In genomic region chr19:44845612-44846454, GRCh38 we compare ENCODE assay signal across 8 cellular contexts. TPM values are rescaled to one million over a fixed set of nuclear protein-coding genes. Genes with fewer than 3 reads are reported as not detected.
DNase-seq lines count a peak whose midpoint lies in the region; ATAC-seq lines count a peak whose summit lies in the region.

Gene NECTIN2, plus strand, starts transcription at chr19:44846297. Its CDS starts 229 bp downstream, at chr19:44846526.

- no peak for ATAC-seq in GM21447 (IDR thresholded peaks at IDR 0.05; ENCODE audit: unreplicated experiment)

- peak; percentile 86 for DNase-seq in DMS114 treated with DMSO at 0.1 percent for 48 hours (lab: John Stamatoyannopoulos, UW; ENCODE audit: unreplicated experiment)
- peak; percentile 93 for DNase-seq in HS-5 (ENCODE audit: low read depth)
- DNase-seq in NOMO-1 (lab: John Stamatoyannopoulos, UW; ENCODE audit: unreplicated experiment in 2 of 2): peak; percentile 93
- DNase-seq in activated CD8-positive, alpha-beta memory T cell treated with anti-CD3 and anti-CD28 coated beads for 24 hours: peak; percentile 91
- DNase-seq in effector CD8-positive, alpha-beta T cell (lab: John Stamatoyannopoulos, UW): peak; percentile 61
- peak; percentile 99 for DNase-seq in lung microvascular endothelial cell (ENCODE audit: low read depth in 2 of 2)
- peak; percentile 29 to 78 (median 39) for DNase-seq in stimulated activated CD4-positive, alpha-beta T cell treated with anti-CD3 and anti-CD28 coated beads, TNF-alpha, amount 100 ng/mL, for 1 hour (ENCODE audit: low read depth in 3 of 3, low spot score in 1 of 3)

RNA-seq across cellular contexts. Expression of gene NECTIN2, which starts in this region (rescaled TPM):
- 85.4 and 118 TPM in 2 replicates for total RNA-seq in lung microvascular endothelial cell

Comparison
In these comparisons a context has a peak if more than half of its experiments do, and no peak if none do; other contexts are left out.
1. DNase-seq: peak in every context shown above with its lines; median percentile 99 in lung microvascular endothelial cell; 93 in HS-5; 93 in NOMO-1; 91 in activated CD8-positive, alpha-beta memory T cell treated with anti-CD3 and anti-CD28 coated beads for 24 hours; 86 in DMS114 treated with DMSO at 0.1 percent for 48 hours; 61 in effector CD8-positive, alpha-beta T cell; 39 in stimulated activated CD4-positive, alpha-beta T cell treated with anti-CD3 and anti-CD28 coated beads, TNF-alpha, amount 100 ng/mL, for 1 hour.